ENCODE assay signal across 11 cellular contexts in the genomic region with DNA sequence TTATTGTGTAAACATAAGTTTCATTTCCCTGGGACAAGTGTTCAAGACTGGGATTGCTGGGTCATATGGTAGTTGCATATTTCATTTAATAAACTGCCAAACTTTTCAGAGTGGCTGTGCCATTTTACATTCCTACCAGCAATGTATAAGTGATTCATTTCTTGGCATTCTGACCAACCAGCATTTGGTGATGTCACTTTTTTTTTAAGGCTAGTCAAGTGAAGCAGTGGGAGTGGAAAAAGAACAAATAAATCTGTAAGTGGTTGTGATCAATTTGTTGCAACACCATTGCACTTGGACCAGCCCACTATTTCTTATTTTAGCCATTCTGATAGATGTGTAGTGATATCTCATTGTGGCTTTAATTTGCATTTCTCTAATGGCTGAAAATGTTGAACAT. TPM values are rescaled to one million over a fixed set of nuclear protein-coding genes. Genes with fewer than 3 reads are reported as not detected.
DNase-seq lines count a peak whose midpoint lies in the region; ATAC-seq lines count a peak whose summit lies in the region.
"Had no signal": no experiment of that assay in that cellular context is flagged by ENCODE, and none has a peak within 500 bp of the region (broad histone marks: within the 10 kb centered on the region; RNA-seq: fewer than 3 reads in every experiment).

No MANE protein-coding gene starts in this region.

- H3K4me3 Mint-ChIP-seq in activated T-helper 17 cell treated with anti-CD3 and anti-CD28 coated beads, Interleukin-2, amount 50 U/mL, for 72 hours = no peak overlapping the region
- H3K4me3 Mint-ChIP-seq in stimulated activated effector memory CD8-positive, alpha-beta T cell treated with anti-CD3 and anti-CD28 coated beads, Interleukin-12 subunit alpha, Interleukin-12 subunit beta, amount 100 ng/mL, for 72 hours = no peak overlapping the region
- H3K4me3 Mint-ChIP-seq: CD4-positive, alpha-beta memory T cell; central memory CD8-positive, alpha-beta T cell; naive B cell had no signal

- DNase-seq in ACHN = peak; percentile 93
- peak; percentile 81 for DNase-seq in HT1080 (ENCODE audit: low read depth)
- peak; percentile 40 for DNase-seq in SW480 (ENCODE audit: low spot score)
- peak; percentile 81 for DNase-seq in fibroblast of the conjunctiva (ENCODE audit: low read depth)
- DNase-seq in stimulated activated naive CD8-positive, alpha-beta T cell treated with anti-CD3 and anti-CD28 coated beads, Interleukin-15, Interleukin-2, amounts not matched to agents 100 U/mL and 50 U/mL, for 24 hours = no peak
- DNase-seq in stimulated activated effector memory CD8-positive, alpha-beta T cell treated with anti-CD3 and anti-CD28 coated beads, Interleukin-12 subunit alpha, Interleukin-12 subunit beta, amount 100 ng/mL, for 72 hours (ENCODE audit: low spot score in 2 of 2) = no peak
- DNase-seq: CD4-positive, alpha-beta memory T cell; naive B cell had no signal

- H3K27ac Mint-ChIP-seq in activated T-helper 17 cell treated with anti-CD3 and anti-CD28 coated beads, Interleukin-2, amount 50 U/mL, for 72 hours = no peak overlapping the region
- H3K27ac Mint-ChIP-seq in stimulated activated effector memory CD8-positive, alpha-beta T cell treated with anti-CD3 and anti-CD28 coated beads, Interleukin-12 subunit alpha, Interleukin-12 subunit beta, amount 100 ng/mL, for 72 hours = no peak overlapping the region

- no peaks in the 10 kb centered on the region for H3K27me3 Mint-ChIP-seq in activated T-helper 17 cell treated with anti-CD3 and anti-CD28 coated beads, Interleukin-2, amount 50 U/mL, for 72 hours
- H3K27me3 Mint-ChIP-seq: CD4-positive, alpha-beta memory T cell; central memory CD8-positive, alpha-beta T cell; naive B cell had no signal

- in situ Hi-C loops in ACHN (cut with HindIII; ENCODE audit: low pct_ligation_motif_present, low pct_unique_long_range_greater_than_20kb, low sequenced_read_pairs) = no loop called here

- no peak for ATAC-seq in activated T-helper 17 cell treated with anti-CD3 and anti-CD28 coated beads, Interleukin-2, amount 50 U/mL, for 72 hours (replicated peaks)
- ATAC-seq in GM21515 (IDR thresholded peaks at IDR 0.05; ENCODE audit: unreplicated experiment) = no peak
- no peak for ATAC-seq in stimulated activated naive CD8-positive, alpha-beta T cell treated with anti-CD3 and anti-CD28 coated beads, Interleukin-15, Interleukin-2, amounts not matched to agents 100 U/mL and 50 U/mL, for 24 hours
- no peak for ATAC-seq in stimulated activated effector memory CD8-positive, alpha-beta T cell treated with anti-CD3 and anti-CD28 coated beads, Interleukin-12 subunit alpha, Interleukin-12 subunit beta, amount 100 ng/mL, for 72 hours

- H3K4me1 Mint-ChIP-seq in activated T-helper 17 cell treated with anti-CD3 and anti-CD28 coated beads, Interleukin-2, amount 50 U/mL, for 72 hours = peaks cover 5% of the 10 kb centered on the region
- H3K4me1 Mint-ChIP-seq in stimulated activated effector memory CD8-positive, alpha-beta T cell treated with anti-CD3 and anti-CD28 coated beads, Interleukin-12 subunit alpha, Interleukin-12 subunit beta, amount 100 ng/mL, for 72 hours = peaks cover 18% of the 10 kb centered on the region

- peaks cover 34% of the 10 kb centered on the region for H3K36me3 Mint-ChIP-seq in activated T-helper 17 cell treated with anti-CD3 and anti-CD28 coated beads, Interleukin-2, amount 50 U/mL, for 72 hours (ENCODE audit: low read depth)
- H3K36me3 Mint-ChIP-seq in stimulated activated effector memory CD8-positive, alpha-beta T cell treated with anti-CD3 and anti-CD28 coated beads, Interleukin-12 subunit alpha, Interleukin-12 subunit beta, amount 100 ng/mL, for 72 hours = peaks cover 42% of the 10 kb centered on the region

- peaks cover 3% of the 10 kb centered on the region for H3K9me3 Mint-ChIP-seq in activated T-helper 17 cell treated with anti-CD3 and anti-CD28 coated beads, Interleukin-2, amount 50 U/mL, for 72 hours
- H3K9me3 Mint-ChIP-seq in stimulated activated effector memory CD8-positive, alpha-beta T cell treated with anti-CD3 and anti-CD28 coated beads, Interleukin-12 subunit alpha, Interleukin-12 subunit beta, amount 100 ng/mL, for 72 hours = no peaks in the 10 kb centered on the region
- H3K9me3 Mint-ChIP-seq: central memory CD8-positive, alpha-beta T cell had no signal

RNA-seq across cellular contexts. Expression of gene CHCHD5, which starts 5.1 kb away (rescaled TPM):
- total RNA-seq in HT1080 (2014; rRNA removed; shearing (Covaris generic)) = 52.5 and 56.4 TPM in 2 replicates
- 48.3 and 53.1 TPM in 2 replicates for polyA plus RNA-seq in HT1080 (2015; cell fraction: cytosol; rRNA removed)
- polyA plus RNA-seq in HT1080 (2015; cell fraction: nucleus; rRNA removed) = 19.1 and 20.9 TPM in 2 replicates
- total RNA-seq in activated T-helper 17 cell treated with anti-CD3 and anti-CD28 coated beads, Interleukin-2, amount 50 U/mL, for 72 hours = 10 to 100 TPM; 25.2 to 28.9 TPM

RNA-seq across cellular contexts. Expression of gene POLR1B, which starts 37.0 kb away (rescaled TPM):
- 58.2 and 84.0 TPM in 2 replicates for total RNA-seq in HT1080 (2014; rRNA removed; shearing (Covaris generic))
- 33.6 and 40.5 TPM in 2 replicates for polyA plus RNA-seq in HT1080 (2015; cell fraction: cytosol; rRNA removed)
- 69.2 and 83.0 TPM in 2 replicates for polyA plus RNA-seq in HT1080 (2015; cell fraction: nucleus; rRNA removed)
- 10 to 100 TPM; 30.6 to 59.2 TPM for total RNA-seq in activated T-helper 17 cell treated with anti-CD3 and anti-CD28 coated beads, Interleukin-2, amount 50 U/mL, for 72 hours

Comparison
In these comparisons a context has a peak if more than half of its experiments do, and no peak if none do; other contexts are left out.
1. DNase-seq: peak in ACHN (single experiment), HT1080 (single experiment), SW480 (single experiment) and fibroblast of the conjunctiva (single experiment); none in stimulated activated naive CD8-positive, alpha-beta T cell treated with anti-CD3 and anti-CD28 coated beads, Interleukin-15, Interleukin-2, amounts not matched to agents 100 U/mL and 50 U/mL, for 24 hours (single experiment) and stimulated activated effector memory CD8-positive, alpha-beta T cell treated with anti-CD3 and anti-CD28 coated beads, Interleukin-12 subunit alpha, Interleukin-12 subunit beta, amount 100 ng/mL, for 72 hours (0 of 2).